Comparison of ENCODE assay signal across 8 cellular contexts in genomic region chr17:29138184-29138955, GRCh38. TPM values are rescaled to one million over a fixed set of nuclear protein-coding genes. Genes with fewer than 3 reads are reported as not detected.
DNase-seq lines count a peak whose midpoint lies in the region; ATAC-seq, FAIRE-seq and TF ChIP-seq lines count a peak whose summit lies in the region.

No MANE protein-coding gene starts in this region.

- H3K9ac ChIP-seq in stomach smooth muscle (ENCODE audit: low read length in 2 of 2) = no peak overlapping the region

- peak overlapping the region; percentile 94 for H3K4me3 Mint-ChIP-seq in glutamatergic neuron (ENCODE audit: unreplicated experiment)

- DNase-seq in activated T-cell treated with anti-CD3 and anti-CD28 coated beads for 24 hours (ENCODE audit: low read depth) = peak; percentile 64
- DNase-seq in activated T-cell treated with anti-CD3 and anti-CD28 coated beads for 4 hours = no peak
- peak; percentile 73 to 80 for DNase-seq in activated CD4-positive, alpha-beta T cell treated with anti-CD3 and anti-CD28 coated beads, Interleukin-2, amount 50 U/mL, for 48 hours
- DNase-seq in glutamatergic neuron = peak; percentile 42
- no peak for DNase-seq in NCI-H226
- no peak for DNase-seq in D721Med (ENCODE audit: insufficient read length, low spot score)

- H3K27me3 Mint-ChIP-seq in glutamatergic neuron (ENCODE audit: unreplicated experiment) = peaks cover 16% of the 10 kb centered on the region

- H3K4me1 ChIP-seq in stomach smooth muscle (ENCODE audit: control insufficient read depth, insufficient read depth, low read length) = peaks cover 34% of the 10 kb centered on the region

- H3K9me3 Mint-ChIP-seq in glutamatergic neuron (ENCODE audit: unreplicated experiment) = peaks cover 17% of the 10 kb centered on the region

- H3K36me3 Mint-ChIP-seq in glutamatergic neuron (ENCODE audit: unreplicated experiment) = no peaks in the 10 kb centered on the region

- no peaks in the 10 kb centered on the region for H3K9me3 ChIP-seq in stomach smooth muscle (ENCODE audit: control insufficient read depth in 2 of 2, low read length in 2 of 2)

- H3K36me3 ChIP-seq in stomach smooth muscle (ENCODE audit: control insufficient read depth in 2 of 2, insufficient read depth in 2 of 2, low read length in 2 of 2) = peaks cover 0 to 4% of the 10 kb centered on the region in 2 donors

- H3K4me1 Mint-ChIP-seq in glutamatergic neuron (ENCODE audit: low read depth, unreplicated experiment) = peaks cover 69% of the 10 kb centered on the region

- TF ChIP-seq CTCF in glutamatergic neuron (IDR thresholded peaks at IDR 0.05; ENCODE audit: partially characterized antibody, unreplicated experiment) = no peak
- no peak for TF ChIP-seq CTCF in D721Med (IDR thresholded peaks at IDR 0.05; ENCODE audit: insufficient read depth, missing control alignments)

- peak overlapping the region; percentile 13 to 15 for H3K4me3 ChIP-seq in stomach smooth muscle (ENCODE audit: low read length in 2 of 2)

- no peak for FAIRE-seq in D721Med (lab: Jason Lieb, UNC)

- no peak for ATAC-seq in HG02970 (IDR thresholded peaks at IDR 0.05; ENCODE audit: low FRiP score, unreplicated experiment)

- no peaks in the 10 kb centered on the region for H3K27me3 ChIP-seq in stomach smooth muscle (ENCODE audit: control insufficient read depth in 1 of 2, insufficient read depth in 2 of 2, low read length in 2 of 2)

- H3K27ac ChIP-seq in stomach smooth muscle (ENCODE audit: low read length) = no peak overlapping the region

- peak overlapping the region; percentile 93 for H3K27ac Mint-ChIP-seq in glutamatergic neuron (ENCODE audit: unreplicated experiment)

RNA-seq across cellular contexts. Expression of gene MYO18A, which starts 41.8 kb away (rescaled TPM):
- total RNA-seq in glutamatergic neuron (ENCODE audit: unreplicated experiment) = 465 TPM

Comparison
In these comparisons a context has a peak if more than half of its experiments do, and no peak if none do; other contexts are left out.
1. DNase-seq: peak in activated T-cell treated with anti-CD3 and anti-CD28 coated beads for 24 hours (single experiment), activated CD4-positive, alpha-beta T cell treated with anti-CD3 and anti-CD28 coated beads, Interleukin-2, amount 50 U/mL, for 48 hours (2 of 2) and glutamatergic neuron (single experiment); none in activated T-cell treated with anti-CD3 and anti-CD28 coated beads for 4 hours (single experiment), NCI-H226 (single experiment) and D721Med (single experiment).